8 cellular contexts compared by ENCODE assay signal in genomic region chr1:206693029-206693428, GRCh38. TPM values are rescaled to one million over a fixed set of nuclear protein-coding genes. Genes with fewer than 3 reads are reported as not detected.
DNase-seq lines count a peak whose midpoint lies in the region; ATAC-seq lines count a peak whose summit lies in the region.

No MANE protein-coding gene starts in this region.

- peak; percentile 73 for DNase-seq in AG08395 (ENCODE audit: low spot score)
- peak; percentile 83 for DNase-seq in RPMI7951 (ENCODE audit: low read depth)
- peak; percentile 30 for DNase-seq in fibroblast of gingiva (ENCODE audit: low read depth)
- DNase-seq in natural killer cell treated with Interleukin-12 subunit alpha and Interleukin-12 subunit beta and Interleukin-15 and Interleukin-18, amount 100 ng/mL, for 72 hours (ENCODE audit: low spot score) = no peak
- DNase-seq in activated CD4-positive, alpha-beta T cell treated with anti-CD3 and anti-CD28 coated beads for 1 hour = no peak
- DNase-seq in activated T-helper 2 cell treated with anti-CD3 and anti-CD28 coated beads, Interferon-gamma antibody, Interleukin-2, Interleukin-4, amounts not matched to agents 10 μg/mL and 5 μg/mL and 100 μg/mL, durations not matched to agents 14 hours and 24 hours and 36 hours (ENCODE audit: low spot score) = no peak

- peak overlapping the region; percentile 64 to 67 for H3K27ac Mint-ChIP-seq in natural killer cell treated with Interleukin-12 subunit alpha and Interleukin-12 subunit beta and Interleukin-15 and Interleukin-18, amount 100 ng/mL, for 72 hours
- H3K27ac Mint-ChIP-seq in activated T-helper 2 cell treated with anti-CD3 and anti-CD28 coated beads, Interferon-gamma antibody, Interleukin-2, Interleukin-4, amounts not matched to agents 10 μg/mL and 5 μg/mL and 100 μg/mL, durations not matched to agents 14 hours and 24 hours and 36 hours = no peak overlapping the region

- H3K36me3 Mint-ChIP-seq in natural killer cell treated with Interleukin-12 subunit alpha and Interleukin-12 subunit beta and Interleukin-15 and Interleukin-18, amount 100 ng/mL, for 72 hours = no peaks in the 10 kb centered on the region
- peaks cover 42% of the 10 kb centered on the region for H3K36me3 Mint-ChIP-seq in activated T-helper 2 cell treated with anti-CD3 and anti-CD28 coated beads, Interferon-gamma antibody, Interleukin-2, Interleukin-4, amounts not matched to agents 10 μg/mL and 5 μg/mL and 100 μg/mL, durations not matched to agents 14 hours and 24 hours and 36 hours (ENCODE audit: low read depth)

- ATAC-seq in natural killer cell treated with Interleukin-12 subunit alpha and Interleukin-12 subunit beta and Interleukin-15 and Interleukin-18, amount 100 ng/mL, for 72 hours = peak; percentile 56 to 59
- ATAC-seq in GM19397 (IDR thresholded peaks at IDR 0.05; ENCODE audit: unreplicated experiment) (no peak), GM18502 (IDR thresholded peaks at IDR 0.05; ENCODE audit: poor library complexity, unreplicated experiment) (no peak)

- H3K9me3 Mint-ChIP-seq in natural killer cell treated with Interleukin-12 subunit alpha and Interleukin-12 subunit beta and Interleukin-15 and Interleukin-18, amount 100 ng/mL, for 72 hours = no peaks in the 10 kb centered on the region
- no peaks in the 10 kb centered on the region for H3K9me3 Mint-ChIP-seq in activated T-helper 2 cell treated with anti-CD3 and anti-CD28 coated beads, Interferon-gamma antibody, Interleukin-2, Interleukin-4, amounts not matched to agents 10 μg/mL and 5 μg/mL and 100 μg/mL, durations not matched to agents 14 hours and 24 hours and 36 hours

- intact Hi-C loops in activated T-helper 2 cell treated with anti-CD3 and anti-CD28 coated beads, Interferon-gamma antibody, Interleukin-2, Interleukin-4, amounts not matched to agents 10 μg/mL and 5 μg/mL and 100 μg/mL, durations not matched to agents 14 hours and 24 hours and 36 hours (cut with micrococcal nuclease) = no loop called here

- peak overlapping the region; percentile 71 for H3K4me3 Mint-ChIP-seq in natural killer cell treated with Interleukin-12 subunit alpha and Interleukin-12 subunit beta and Interleukin-15 and Interleukin-18, amount 100 ng/mL, for 72 hours
- no peak overlapping the region for H3K4me3 Mint-ChIP-seq in activated T-helper 2 cell treated with anti-CD3 and anti-CD28 coated beads, Interferon-gamma antibody, Interleukin-2, Interleukin-4, amounts not matched to agents 10 μg/mL and 5 μg/mL and 100 μg/mL, durations not matched to agents 14 hours and 24 hours and 36 hours (ENCODE audit: low read depth)

- no peaks in the 10 kb centered on the region for H3K27me3 Mint-ChIP-seq in natural killer cell treated with Interleukin-12 subunit alpha and Interleukin-12 subunit beta and Interleukin-15 and Interleukin-18, amount 100 ng/mL, for 72 hours
- no peaks in the 10 kb centered on the region for H3K27me3 Mint-ChIP-seq in activated T-helper 2 cell treated with anti-CD3 and anti-CD28 coated beads, Interferon-gamma antibody, Interleukin-2, Interleukin-4, amounts not matched to agents 10 μg/mL and 5 μg/mL and 100 μg/mL, durations not matched to agents 14 hours and 24 hours and 36 hours (ENCODE audit: low read depth)

- peaks cover 78 to 85% of the 10 kb centered on the region in 2 donors for H3K4me1 Mint-ChIP-seq in natural killer cell treated with Interleukin-12 subunit alpha and Interleukin-12 subunit beta and Interleukin-15 and Interleukin-18, amount 100 ng/mL, for 72 hours (ENCODE audit: low read depth in 2 of 2)
- H3K4me1 Mint-ChIP-seq in activated T-helper 2 cell treated with anti-CD3 and anti-CD28 coated beads, Interferon-gamma antibody, Interleukin-2, Interleukin-4, amounts not matched to agents 10 μg/mL and 5 μg/mL and 100 μg/mL, durations not matched to agents 14 hours and 24 hours and 36 hours (ENCODE audit: low read depth) = peaks cover 61% of the 10 kb centered on the region

RNA-seq across cellular contexts. Expression of gene MAPKAPK2, which starts 8.3 kb away (rescaled TPM):
- total RNA-seq in RPMI7951 (2014; rRNA removed; shearing (Covaris generic)) = 20.7 and 28.6 TPM in 2 replicates
- total RNA-seq in natural killer cell treated with Interleukin-12 subunit alpha and Interleukin-12 subunit beta and Interleukin-15 and Interleukin-18, amount 100 ng/mL, for 72 hours = 100 to 1,000 TPM; 104 to 115 TPM
- 92.3 and 98.8 TPM in 2 replicates for total RNA-seq in activated T-helper 2 cell treated with anti-CD3 and anti-CD28 coated beads, Interferon-gamma antibody, Interleukin-2, Interleukin-4, amounts not matched to agents 10 μg/mL and 5 μg/mL and 100 μg/mL, durations not matched to agents 14 hours and 24 hours and 36 hours

RNA-seq across cellular contexts. Expression of gene DYRK3, which starts 57.7 kb away (rescaled TPM):
- total RNA-seq in RPMI7951 (2014; rRNA removed; shearing (Covaris generic)) = 12.5 and 13.8 TPM in 2 replicates
- 1 to 10 TPM; 5.6 to 8.8 TPM for total RNA-seq in natural killer cell treated with Interleukin-12 subunit alpha and Interleukin-12 subunit beta and Interleukin-15 and Interleukin-18, amount 100 ng/mL, for 72 hours
- total RNA-seq in activated T-helper 2 cell treated with anti-CD3 and anti-CD28 coated beads, Interferon-gamma antibody, Interleukin-2, Interleukin-4, amounts not matched to agents 10 μg/mL and 5 μg/mL and 100 μg/mL, durations not matched to agents 14 hours and 24 hours and 36 hours = 12.1 and 13.0 TPM in 2 replicates

Comparison
In these comparisons a context has a peak if more than half of its experiments do, and no peak if none do; other contexts are left out.
1. DNase-seq: peak in AG08395 (single experiment), RPMI7951 (single experiment) and fibroblast of gingiva (single experiment); none in natural killer cell treated with Interleukin-12 subunit alpha and Interleukin-12 subunit beta and Interleukin-15 and Interleukin-18, amount 100 ng/mL, for 72 hours (single experiment), activated CD4-positive, alpha-beta T cell treated with anti-CD3 and anti-CD28 coated beads for 1 hour (single experiment) and activated T-helper 2 cell treated with anti-CD3 and anti-CD28 coated beads, Interferon-gamma antibody, Interleukin-2, Interleukin-4, amounts not matched to agents 10 μg/mL and 5 μg/mL and 100 μg/mL, durations not matched to agents 14 hours and 24 hours and 36 hours (single experiment).
2. ATAC-seq: peak in natural killer cell treated with Interleukin-12 subunit alpha and Interleukin-12 subunit beta and Interleukin-15 and Interleukin-18, amount 100 ng/mL, for 72 hours (2 of 2); none in GM19397 (single experiment) and GM18502 (single experiment).